Comparison of ENCODE assay signal across 1 cellular context in genomic region chr11:77001524-77001923, GRCh38.
TF ChIP-seq lines count a peak whose summit lies in the region.

No MANE protein-coding gene starts in this region.

TF ChIP-seq in GM23338, 12 proteins besides CTCF, POLR2A, EP300 and RAD21 (continued from another document):
- TF ChIP-seq, protein P1, sequence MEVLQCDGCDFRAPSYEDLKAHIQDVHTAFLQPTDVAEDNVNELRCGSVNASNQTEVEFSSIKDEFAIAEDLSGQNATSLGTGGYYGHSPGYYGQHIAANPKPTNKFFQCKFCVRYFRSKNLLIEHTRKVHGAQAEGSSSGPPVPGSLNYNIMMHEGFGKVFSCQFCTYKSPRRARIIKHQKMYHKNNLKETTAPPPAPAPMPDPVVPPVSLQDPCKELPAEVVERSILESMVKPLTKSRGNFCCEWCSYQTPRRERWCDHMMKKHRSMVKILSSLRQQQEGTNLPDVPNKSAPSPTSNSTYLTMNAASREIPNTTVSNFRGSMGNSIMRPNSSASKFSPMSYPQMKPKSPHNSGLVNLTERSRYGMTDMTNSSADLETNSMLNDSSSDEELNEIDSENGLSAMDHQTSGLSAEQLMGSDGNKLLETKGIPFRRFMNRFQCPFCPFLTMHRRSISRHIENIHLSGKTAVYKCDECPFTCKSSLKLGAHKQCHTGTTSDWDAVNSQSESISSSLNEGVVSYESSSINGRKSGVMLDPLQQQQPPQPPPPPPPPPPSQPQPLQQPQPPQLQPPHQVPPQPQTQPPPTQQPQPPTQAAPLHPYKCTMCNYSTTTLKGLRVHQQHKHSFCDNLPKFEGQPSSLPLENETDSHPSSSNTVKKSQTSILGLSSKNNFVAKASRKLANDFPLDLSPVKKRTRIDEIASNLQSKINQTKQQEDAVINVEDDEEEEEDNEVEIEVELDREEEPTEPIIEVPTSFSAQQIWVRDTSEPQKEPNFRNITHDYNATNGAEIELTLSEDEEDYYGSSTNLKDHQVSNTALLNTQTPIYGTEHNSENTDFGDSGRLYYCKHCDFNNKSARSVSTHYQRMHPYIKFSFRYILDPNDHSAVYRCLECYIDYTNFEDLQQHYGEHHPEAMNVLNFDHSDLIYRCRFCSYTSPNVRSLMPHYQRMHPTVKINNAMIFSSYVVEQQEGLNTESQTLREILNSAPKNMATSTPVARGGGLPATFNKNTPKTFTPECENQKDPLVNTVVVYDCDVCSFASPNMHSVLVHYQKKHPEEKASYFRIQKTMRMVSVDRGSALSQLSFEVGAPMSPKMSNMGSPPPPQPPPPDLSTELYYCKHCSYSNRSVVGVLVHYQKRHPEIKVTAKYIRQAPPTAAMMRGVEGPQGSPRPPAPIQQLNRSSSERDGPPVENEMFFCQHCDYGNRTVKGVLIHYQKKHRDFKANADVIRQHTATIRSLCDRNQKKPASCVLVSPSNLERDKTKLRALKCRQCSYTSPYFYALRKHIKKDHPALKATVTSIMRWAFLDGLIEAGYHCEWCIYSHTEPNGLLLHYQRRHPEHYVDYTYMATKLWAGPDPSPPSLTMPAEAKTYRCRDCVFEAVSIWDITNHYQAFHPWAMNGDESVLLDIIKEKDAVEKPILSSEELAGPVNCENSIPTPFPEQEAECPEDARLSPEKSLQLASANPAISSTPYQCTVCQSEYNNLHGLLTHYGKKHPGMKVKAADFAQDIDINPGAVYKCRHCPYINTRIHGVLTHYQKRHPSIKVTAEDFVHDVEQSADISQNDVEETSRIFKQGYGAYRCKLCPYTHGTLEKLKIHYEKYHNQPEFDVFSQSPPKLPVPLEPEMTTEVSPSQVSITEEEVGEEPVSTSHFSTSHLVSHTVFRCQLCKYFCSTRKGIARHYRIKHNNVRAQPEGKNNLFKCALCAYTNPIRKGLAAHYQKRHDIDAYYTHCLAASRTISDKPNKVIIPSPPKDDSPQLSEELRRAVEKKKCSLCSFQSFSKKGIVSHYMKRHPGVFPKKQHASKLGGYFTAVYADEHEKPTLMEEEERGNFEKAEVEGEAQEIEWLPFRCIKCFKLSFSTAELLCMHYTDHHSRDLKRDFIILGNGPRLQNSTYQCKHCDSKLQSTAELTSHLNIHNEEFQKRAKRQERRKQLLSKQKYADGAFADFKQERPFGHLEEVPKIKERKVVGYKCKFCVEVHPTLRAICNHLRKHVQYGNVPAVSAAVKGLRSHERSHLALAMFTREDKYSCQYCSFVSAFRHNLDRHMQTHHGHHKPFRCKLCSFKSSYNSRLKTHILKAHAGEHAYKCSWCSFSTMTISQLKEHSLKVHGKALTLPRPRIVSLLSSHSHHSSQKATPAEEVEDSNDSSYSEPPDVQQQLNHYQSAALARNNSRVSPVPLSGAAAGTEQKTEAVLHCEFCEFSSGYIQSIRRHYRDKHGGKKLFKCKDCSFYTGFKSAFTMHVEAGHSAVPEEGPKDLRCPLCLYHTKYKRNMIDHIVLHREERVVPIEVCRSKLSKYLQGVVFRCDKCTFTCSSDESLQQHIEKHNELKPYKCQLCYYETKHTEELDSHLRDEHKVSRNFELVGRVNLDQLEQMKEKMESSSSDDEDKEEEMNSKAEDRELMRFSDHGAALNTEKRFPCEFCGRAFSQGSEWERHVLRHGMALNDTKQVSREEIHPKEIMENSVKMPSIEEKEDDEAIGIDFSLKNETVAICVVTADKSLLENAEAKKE (CRISPR knock-in tag; IDR thresholded peaks at IDR 0.05): no peak
- no peak for TF ChIP-seq CREB1 (CRISPR knock-in tag; IDR thresholded peaks at IDR 0.05; ENCODE audit: low read depth)
- no peak for TF ChIP-seq ETS1 (IDR thresholded peaks at IDR 0.05)
- TF ChIP-seq REST (IDR thresholded peaks at IDR 0.05; ENCODE audit: unreplicated experiment): no peak
- no peak for TF ChIP-seq ZNF331 (CRISPR knock-in tag; IDR thresholded peaks at IDR 0.05; ENCODE audit: low read depth)
- TF ChIP-seq NANOG (IDR thresholded peaks at IDR 0.05; ENCODE audit: borderline replicate concordance): no peak
- no peak for TF ChIP-seq EZH2phosphoT487 (IDR thresholded peaks at IDR 0.05; ENCODE audit: unreplicated experiment)
- TF ChIP-seq POLR2AphosphoS5 (IDR thresholded peaks at IDR 0.05; ENCODE audit: low read depth): no peak
